9 cellular contexts compared by ENCODE assay signal in genomic region chr6:161439093-161439492, GRCh38.
DNase-seq lines count a peak whose midpoint lies in the region; ATAC-seq and TF ChIP-seq lines count a peak whose summit lies in the region.
"Had no signal": no experiment of that assay in that cellular context is flagged by ENCODE, and none has a peak within 500 bp of the region (broad histone marks: within the 10 kb centered on the region; RNA-seq: fewer than 3 reads in every experiment).

No MANE protein-coding gene starts in this region.

- DNase-seq in AG20443 (ENCODE audit: low spot score) = peak; percentile 90
- DNase-seq in NCI-H1436 treated with DMSO at 0.1 percent for 48 hours (lab: John Stamatoyannopoulos, UW) = peak; percentile 79
- DNase-seq in astrocyte of the cerebellum (ENCODE audit: low read depth) = peak; percentile 94
- DNase-seq in lower leg skin (ENCODE audit: low spot score in 2 of 2) = peak; percentile 43 to 87
- DNase-seq in activated CD4-positive, alpha-beta T cell treated with anti-CD3 and anti-CD28 coated beads for 1 hour = no peak
- no peak for DNase-seq in GM13977 (ENCODE audit: low spot score)
- DNase-seq in mesenteric fat pad (ENCODE audit: low spot score) = no peak

- TF ChIP-seq POLR2A in lower leg skin (IDR thresholded peaks at IDR 0.05) = no peak

- in situ Hi-C loops in astrocyte of the cerebellum (cut with HindIII; ENCODE audit: low sequenced_read_pairs) (no loop called here), GM13977 (cut with MboI; ENCODE audit: low pct_unique_long_range_greater_than_20kb, low sequenced_read_pairs, unreplicated experiment) (no loop called here)

- no peak for TF ChIP-seq CTCF in astrocyte of the cerebellum (IDR thresholded peaks at IDR 0.05; ENCODE audit: low read depth, low read length, missing control alignments)
- no peak for TF ChIP-seq CTCF in lower leg skin (IDR thresholded peaks at IDR 0.05)
- no peak for TF ChIP-seq CTCF in GM13977 (IDR thresholded peaks at IDR 0.05; ENCODE audit: extremely low read depth, insufficient read depth, missing control alignments)

- ATAC-seq in GM19455 (IDR thresholded peaks at IDR 0.05; ENCODE audit: unreplicated experiment) = no peak
- ATAC-seq: GM12878 had no signal

- H3K4me3 ChIP-seq in astrocyte of the cerebellum (ENCODE audit: low read depth, low read length) (no peak overlapping the region), lower leg skin (ENCODE audit: low read depth, poor library complexity, severe bottlenecking) (no peak overlapping the region)
- H3K4me3 ChIP-seq: GM12878 had no signal

- intact Hi-C loops in lower leg skin (cut with DNase I; ENCODE audit: low total_unique reads) = no loop called here

- WGBS in lower leg skin, 2 donors = 40 to 56% methylated on average over 12 of the region's 12 CpGs

Comparison
In these comparisons a context has a peak if more than half of its experiments do, and no peak if none do; other contexts are left out.
1. DNase-seq: peak in AG20443 (single experiment), NCI-H1436 treated with DMSO at 0.1 percent for 48 hours (single experiment), astrocyte of the cerebellum (single experiment) and lower leg skin (2 of 2); none in activated CD4-positive, alpha-beta T cell treated with anti-CD3 and anti-CD28 coated beads for 1 hour (single experiment), GM13977 (single experiment) and mesenteric fat pad (single experiment).